22 cellular contexts compared by ENCODE assay signal in genomic region chr9:124755061-124755460, GRCh38. TPM values are rescaled to one million over a fixed set of nuclear protein-coding genes. Genes with fewer than 3 reads are reported as not detected.
"Had no signal": no experiment of that assay in that cellular context is flagged by ENCODE, and none has a peak within 500 bp of the region (broad histone marks: within the 10 kb centered on the region; RNA-seq: fewer than 3 reads in every experiment).

No MANE protein-coding gene starts in this region.

- H3K27me3 ChIP-seq: vagina had no signal

- H3K36me3 Mint-ChIP-seq: brain; naive thymus-derived CD4-positive, alpha-beta T cell; stimulated activated memory B cell treated with anti-CD40 and anti-IgM and Interleukin-4, amounts not matched to agents 10 μg/mL and 1 μg/mL and 100 μg/mL, for 72 hours; type B pancreatic cell had no signal

- H3K4me1 ChIP-seq: vagina had no signal

- DNase-seq: activated CD4-positive, alpha-beta T cell treated with anti-CD3 and anti-CD28 coated beads, Interleukin-2, amount 10 ng/mL, durations not matched to agents 24 days and 14 days; activated CD8-positive, alpha-beta memory T cell treated with anti-CD3 and anti-CD28 coated beads for 24 hours; activated CD8-positive, alpha-beta memory T cell treated with anti-CD3 and anti-CD28 coated beads, Interleukin-2, amount 50 U/mL, for 4 hours; anterior cingulate cortex; effector memory CD4-positive, alpha-beta T cell; foreskin melanocyte; kidney glomerular epithelial cell; left lung; naive thymus-derived CD4-positive, alpha-beta T cell; posterior cingulate gyrus; small intestine; stimulated activated CD4-positive, alpha-beta T cell treated with anti-CD3 and anti-CD28 coated beads, Interleukin-2, amount 100 ng/mL, for 24 hours; T-helper 9 cell had no signal

- H3K27ac ChIP-seq: left lung, thoracic aorta, vagina had no signal

- H3K9me3 Mint-ChIP-seq: activated CD4-positive, alpha-beta T cell treated with anti-CD3 and anti-CD28 coated beads, Interleukin-2, amount 10 ng/mL, durations not matched to agents 24 days and 14 days; brain; naive thymus-derived CD4-positive, alpha-beta T cell; neural crest cell; stimulated activated memory B cell treated with anti-CD40 and anti-IgM and Interleukin-4, amounts not matched to agents 10 μg/mL and 1 μg/mL and 100 μg/mL, for 72 hours; type B pancreatic cell had no signal

- H3K4me3 Mint-ChIP-seq: activated CD4-positive, alpha-beta T cell treated with anti-CD3 and anti-CD28 coated beads, Interleukin-2, amount 10 ng/mL, durations not matched to agents 24 days and 14 days; naive thymus-derived CD4-positive, alpha-beta T cell; neural crest cell; stimulated activated memory B cell treated with anti-CD40 and anti-IgM and Interleukin-4, amounts not matched to agents 10 μg/mL and 1 μg/mL and 100 μg/mL, for 72 hours; type B pancreatic cell had no signal

- H3K4me3 ChIP-seq: left lung, lung, thoracic aorta, vagina had no signal

- H3K9me3 ChIP-seq: left lung, thoracic aorta, vagina had no signal

- H3K27ac Mint-ChIP-seq: activated CD4-positive, alpha-beta T cell treated with anti-CD3 and anti-CD28 coated beads, Interleukin-2, amount 10 ng/mL, durations not matched to agents 24 days and 14 days; brain; naive thymus-derived CD4-positive, alpha-beta T cell; stimulated activated memory B cell treated with anti-CD40 and anti-IgM and Interleukin-4, amounts not matched to agents 10 μg/mL and 1 μg/mL and 100 μg/mL, for 72 hours; type B pancreatic cell had no signal

- H3K36me3 ChIP-seq: left lung, thoracic aorta, vagina had no signal

- ATAC-seq: esophagus mucosa; left lung; naive thymus-derived CD4-positive, alpha-beta T cell; sciatic nerve; stimulated activated memory B cell treated with anti-CD40 and anti-IgM and Interleukin-4, amounts not matched to agents 10 μg/mL and 1 μg/mL and 100 μg/mL, for 72 hours had no signal

- H3K27me3 Mint-ChIP-seq: type B pancreatic cell had no signal

- H3K4me1 Mint-ChIP-seq: naive thymus-derived CD4-positive, alpha-beta T cell had no signal

RNA-seq across cellular contexts. Expression of gene NR6A1, which starts 16.1 kb away (rescaled TPM):
- polyA plus RNA-seq: naive thymus-derived CD4-positive, alpha-beta T cell had no signal

RNA-seq across cellular contexts. Expression of gene OLFML2A, which starts 21.9 kb away (rescaled TPM):
- total RNA-seq: activated CD4-positive, alpha-beta T cell treated with anti-CD3 and anti-CD28 coated beads, Interleukin-2, amount 10 ng/mL, durations not matched to agents 24 days and 14 days had no signal
- polyA plus RNA-seq: naive thymus-derived CD4-positive, alpha-beta T cell had no signal
